Comparison of ENCODE assay signal across 11 cellular contexts in genomic region chr5:150538007-150538917, GRCh38. TPM values are rescaled to one million over a fixed set of nuclear protein-coding genes. Genes with fewer than 3 reads are reported as not detected.
DNase-seq lines count a peak whose midpoint lies in the region; ATAC-seq and TF ChIP-seq lines count a peak whose summit lies in the region.
"Had no signal": no experiment of that assay in that cellular context is flagged by ENCODE, and none has a peak within 500 bp of the region (broad histone marks: within the 10 kb centered on the region; RNA-seq: fewer than 3 reads in every experiment).

No MANE protein-coding gene starts in this region.

- no peak overlapping the region for H3K4me3 Mint-ChIP-seq in Caco-2 (ENCODE audit: unreplicated experiment)
- H3K4me3 Mint-ChIP-seq: T-helper 17 cell had no signal

- DNase-seq in Caco-2 (no peak), NCI-H226 (peak; percentile 46), dedifferentiated amniotic fluid mesenchymal stem cell (ENCODE audit: extremely low spot score) (peak; percentile 39), right lobe of liver (peak in 1 of 3 donors; percentile 40), DMS 273 (lab: John Stamatoyannopoulos, UW; ENCODE audit: unreplicated experiment) (no peak), SJCRH30 (no peak)
- DNase-seq: midbrain, NCI-H524 treated with DMSO at 0.1 percent for 48 hours, T-helper 17 cell had no signal

- ATAC-seq in right lobe of liver (no peak), HG02840 (IDR thresholded peaks at IDR 0.05; ENCODE audit: low FRiP score, unreplicated experiment) (no peak), HG03432 (IDR thresholded peaks at IDR 0.05; ENCODE audit: unreplicated experiment) (no peak)
- ATAC-seq: T-helper 17 cell had no signal

- intact Hi-C loops in Caco-2 (cut with micrococcal nuclease; ENCODE audit: unreplicated experiment) (no loop called here), right lobe of liver (cut with DNase I) (loop anchor here in 1 of 2 donors (5.0 kb wide), 1 partner anchor 81 kb away; no protein-coding TSS in a partner anchor)

- TF ChIP-seq POLR2A in right lobe of liver (IDR thresholded peaks at IDR 0.05): no peak

- H3K36me3 ChIP-seq in Caco-2 (ENCODE audit: control insufficient read depth, insufficient read depth, low read length) (peaks cover 15% of the 10 kb centered on the region), right lobe of liver (peaks cover 16 to 87% (median 41%) of the 10 kb centered on the region in 4 donors), SJCRH30 (peaks cover 63% of the 10 kb centered on the region)

- H3K4me3 ChIP-seq in Caco-2 (ENCODE audit: low read depth, low read length) (no peak overlapping the region), right lobe of liver (no peak overlapping the region), SJCRH30 (no peak overlapping the region)

- POLR2A ChIA-PET in Caco-2 (lab: Charles Lee): no interaction called here

- CTCF ChIA-PET in Caco-2 (lab: Charles Lee): no interaction called here

- peak overlapping the region; percentile 19 for H3K27ac Mint-ChIP-seq in Caco-2 (ENCODE audit: unreplicated experiment)
- H3K27ac Mint-ChIP-seq: T-helper 17 cell had no signal

- H3K27me3 ChIP-seq in Caco-2 (replicated peaks; ENCODE audit: control insufficient read depth, insufficient read depth, low read length) (no peaks in the 10 kb centered on the region), right lobe of liver (no peaks in the 10 kb centered on the region), SJCRH30 (no peaks in the 10 kb centered on the region)

- no peaks in the 10 kb centered on the region for H3K9me3 Mint-ChIP-seq in Caco-2 (ENCODE audit: unreplicated experiment)

- H3K9me3 ChIP-seq in Caco-2 (no peaks in the 10 kb centered on the region), right lobe of liver (no peaks in the 10 kb centered on the region), SJCRH30 (replicated peaks) (no peaks in the 10 kb centered on the region)

- H3K27me3 Mint-ChIP-seq in Caco-2 (ENCODE audit: insufficient read depth, unreplicated experiment): no peaks in the 10 kb centered on the region

- WGBS in right lobe of liver (ENCODE audit: insufficient coverage, low coverage, low lambda C conversion rate, missing lambda C conversion rate): 85% methylated on average over 7 of the region's 8 CpGs

- peaks cover 87% of the 10 kb centered on the region for H3K36me3 Mint-ChIP-seq in Caco-2 (ENCODE audit: insufficient read depth, unreplicated experiment)

- BruUV-seq in Caco-2 (replicated peaks; lab: Mats Ljungman, UMichigan): no TSS peak

- H3K27ac ChIP-seq in right lobe of liver: peak overlapping the region; percentile 6 to 95 (median 94)
- H3K27ac ChIP-seq in SJCRH30: no peak overlapping the region

- H3K4me1 Mint-ChIP-seq in Caco-2 (ENCODE audit: low read depth, unreplicated experiment): peaks cover 23% of the 10 kb centered on the region
- H3K4me1 Mint-ChIP-seq: T-helper 17 cell had no signal

- H3K4me1 ChIP-seq in Caco-2 (peaks cover 23% of the 10 kb centered on the region), right lobe of liver (peaks cover 0 to 45% (median 26%) of the 10 kb centered on the region in 4 donors), SJCRH30 (no peaks in the 10 kb centered on the region)

- TF ChIP-seq CTCF in Caco-2 (IDR thresholded peaks at IDR 0.05; ENCODE audit: insufficient read depth in 1 of 2, low read depth in 1 of 2, low read length in 1 of 2, severe bottlenecking in 1 of 2, unreplicated experiment in 1 of 2) (no peak), right lobe of liver (IDR thresholded peaks at IDR 0.05) (no peak)

RNA-seq across cellular contexts. Expression of gene NDST1, which starts 30.3 kb away (rescaled TPM):
- total RNA-seq in Caco-2 (2022) (106 and 110 TPM in 2 replicates), right lobe of liver (10 to 100 TPM; 38.1 to 97.5 (median 76.0) TPM)
- 30.0 and 31.4 TPM in 2 replicates for total RNA-seq in SJCRH30 (2014; rRNA removed; shearing (Covaris generic))

Comparison
In these comparisons a context has a peak if more than half of its experiments do, and no peak if none do; other contexts are left out.
1. DNase-seq: peak in NCI-H226 (single experiment) and dedifferentiated amniotic fluid mesenchymal stem cell (single experiment); none in Caco-2 (0 of 2), DMS 273 (single experiment) and SJCRH30 (0 of 2).